Comparison of ENCODE assay signal across 9 cellular contexts in the genomic region with DNA sequence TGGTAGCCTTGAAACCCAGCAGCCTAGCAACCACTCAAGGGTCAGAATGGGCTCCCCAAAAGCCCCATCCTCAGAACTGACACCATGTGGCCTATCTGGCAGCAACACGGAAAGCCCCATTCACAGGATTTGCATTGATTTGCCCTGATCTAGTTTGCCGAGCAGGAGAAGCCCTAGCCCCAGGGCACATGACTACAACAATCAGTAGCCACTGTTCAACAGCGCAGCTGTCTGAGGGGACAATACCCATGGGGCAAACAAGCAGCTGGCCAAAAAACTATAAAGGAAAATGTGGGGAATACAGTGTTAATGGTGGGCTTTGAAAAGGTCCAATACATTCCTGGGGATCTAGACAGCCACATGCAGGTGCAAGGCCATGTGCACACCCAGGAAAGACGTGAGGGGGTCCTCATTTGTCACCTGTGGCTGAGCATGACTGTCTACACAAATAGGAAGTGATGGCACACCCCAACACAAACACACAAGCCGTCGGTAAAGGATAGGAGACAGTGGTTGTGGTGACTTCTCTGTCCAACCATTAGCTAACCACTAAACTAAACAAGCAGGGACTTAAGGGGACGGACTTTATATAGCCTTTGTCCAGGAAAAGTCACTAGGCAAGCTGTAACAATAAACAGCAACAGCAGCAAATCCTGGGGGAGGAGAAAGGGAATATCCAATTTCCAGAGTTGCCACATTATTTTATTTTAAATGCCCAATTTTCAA.
DNase-seq lines count a peak whose midpoint lies in the region; ATAC-seq and TF ChIP-seq lines count a peak whose summit lies in the region.
"Had no signal": no experiment of that assay in that cellular context is flagged by ENCODE, and none has a peak within 500 bp of the region (broad histone marks: within the 10 kb centered on the region; RNA-seq: fewer than 3 reads in every experiment).

No MANE protein-coding gene starts in this region.

- H3K9me3 Mint-ChIP-seq in nephron progenitor cell = peaks cover 32% of the 10 kb centered on the region

- no peak overlapping the region for H3K4me3 Mint-ChIP-seq in nephron progenitor cell

- H3K9ac ChIP-seq in colonic mucosa (ENCODE audit: low read depth in 2 of 2, low read length in 2 of 2) = no peak overlapping the region

- H3K27ac Mint-ChIP-seq in nephron progenitor cell = no peak overlapping the region

- no peaks in the 10 kb centered on the region for H3K27me3 Mint-ChIP-seq in nephron progenitor cell (ENCODE audit: low read depth, poor library complexity)

- DNase-seq in COLO668 (lab: John Stamatoyannopoulos, UW; ENCODE audit: unreplicated experiment) (peak; percentile 70), colonic mucosa (peak; percentile 8), nephron progenitor cell (no peak), AG08395 (ENCODE audit: low spot score) (no peak)
- no peak for DNase-seq in activated CD4-positive, alpha-beta T cell treated with anti-CD3 and anti-CD28 coated beads for 48 hours
- DNase-seq: stimulated activated CD4-positive, alpha-beta T cell treated with anti-CD3 and anti-CD28 coated beads, Interleukin-4, amount 100 ng/mL, for 24 hours had no signal

- intact Hi-C loops in colonic mucosa (cut with DNase I) = no loop called here

- H3K36me3 ChIP-seq in colonic mucosa = peaks cover 11% of the 10 kb centered on the region

- H3K27me3 ChIP-seq in colonic mucosa = no peaks in the 10 kb centered on the region

- ATAC-seq in GM19463 (IDR thresholded peaks at IDR 0.05; ENCODE audit: unreplicated experiment) (peak; percentile 53), HG03159 (IDR thresholded peaks at IDR 0.05; ENCODE audit: unreplicated experiment) (peak; percentile 52)
- ATAC-seq in activated CD4-positive, CD25-positive, alpha-beta regulatory T cell treated with anti-CD3 and anti-CD28 coated beads, Interleukin-2, amount 50 U/mL, for 24 hours = no peak

- peaks cover 99% of the 10 kb centered on the region for H3K36me3 Mint-ChIP-seq in nephron progenitor cell (ENCODE audit: low read depth)

- no peaks in the 10 kb centered on the region for H3K4me1 Mint-ChIP-seq in nephron progenitor cell

- no peak overlapping the region for H3K27ac ChIP-seq in colonic mucosa

- TF ChIP-seq CTCF in colonic mucosa (IDR thresholded peaks at IDR 0.05) (no peak), nephron progenitor cell (IDR thresholded peaks at IDR 0.05) (no peak)

- H3K9me3 ChIP-seq in colonic mucosa = no peaks in the 10 kb centered on the region

- H3K4me1 ChIP-seq in colonic mucosa = no peaks in the 10 kb centered on the region

- no peak overlapping the region for H3K4me3 ChIP-seq in colonic mucosa

Comparison
In these comparisons a context has a peak if more than half of its experiments do, and no peak if none do; other contexts are left out.
1. DNase-seq: peak in COLO668 (single experiment) and colonic mucosa (single experiment); none in activated CD4-positive, alpha-beta T cell treated with anti-CD3 and anti-CD28 coated beads for 48 hours (single experiment), nephron progenitor cell (single experiment) and AG08395 (single experiment).
2. ATAC-seq: peak in GM19463 (single experiment) and HG03159 (single experiment); none in activated CD4-positive, CD25-positive, alpha-beta regulatory T cell treated with anti-CD3 and anti-CD28 coated beads, Interleukin-2, amount 50 U/mL, for 24 hours (0 of 2).